ENCODE assay signal across 19 cellular contexts in genomic region chr5:94771742-94772141, GRCh38.
"Had no signal": no experiment of that assay in that cellular context is flagged by ENCODE, and none has a peak within 500 bp of the region (broad histone marks: within the 10 kb centered on the region; RNA-seq: fewer than 3 reads in every experiment).

No MANE protein-coding gene starts in this region.

- H3K27ac Mint-ChIP-seq: activated B cell treated with CpG ODN at 0.5 μM for 24 hours; activated CD4-positive, alpha-beta memory T cell treated with anti-CD3 and anti-CD28 coated beads for 36 hours; activated naive CD4-positive, alpha-beta T cell treated with anti-CD3 and anti-CD28 coated beads, Interleukin-2, amount 50 U/mL, for 72 hours; activated T-helper 1 cell treated with anti-CD3 and anti-CD28 coated beads, Interleukin-12 subunit alpha, Interleukin-12 subunit beta, Interleukin-2, Interleukin-4 antibody, amounts not matched to agents 30 ng/mL and 10 ng/mL and 1 ng/mL, durations not matched to agents 14 hours and 24 hours and 36 hours; nephron; stimulated activated effector memory CD8-positive, alpha-beta T cell treated with anti-CD3 and anti-CD28 coated beads, Interleukin-12 subunit alpha, Interleukin-12 subunit beta, amount 100 ng/mL, for 72 hours; type B pancreatic cell had no signal

- H3K4me3 ChIP-seq: cardiac muscle cell, dorsolateral prefrontal cortex, left lung, sigmoid colon, testis had no signal

- H3K4me3 Mint-ChIP-seq: activated B cell treated with CpG ODN at 0.5 μM for 24 hours; activated CD4-positive, alpha-beta memory T cell treated with anti-CD3 and anti-CD28 coated beads for 36 hours; activated T-helper 1 cell treated with anti-CD3 and anti-CD28 coated beads, Interleukin-12 subunit alpha, Interleukin-12 subunit beta, Interleukin-2, Interleukin-4 antibody, amounts not matched to agents 30 ng/mL and 10 ng/mL and 1 ng/mL, durations not matched to agents 14 hours and 24 hours and 36 hours; nephron; stimulated activated effector memory CD8-positive, alpha-beta T cell treated with anti-CD3 and anti-CD28 coated beads, Interleukin-12 subunit alpha, Interleukin-12 subunit beta, amount 100 ng/mL, for 72 hours; type B pancreatic cell had no signal

- H3K27me3 ChIP-seq: cardiac muscle cell, dorsolateral prefrontal cortex, left lung, sigmoid colon, testis had no signal

- H3K4me1 ChIP-seq: left lung, sigmoid colon, testis had no signal

- H3K27ac ChIP-seq: cardiac muscle cell, dorsolateral prefrontal cortex, left lung, sigmoid colon, testis had no signal

- H3K4me1 Mint-ChIP-seq: activated B cell treated with CpG ODN at 0.5 μM for 24 hours; nephron; stimulated activated effector memory CD8-positive, alpha-beta T cell treated with anti-CD3 and anti-CD28 coated beads, Interleukin-12 subunit alpha, Interleukin-12 subunit beta, amount 100 ng/mL, for 72 hours had no signal

- ATAC-seq: activated naive CD4-positive, alpha-beta T cell treated with anti-CD3 and anti-CD28 coated beads, Interleukin-2, amount 50 U/mL, for 72 hours; left lung; stimulated activated effector memory CD8-positive, alpha-beta T cell treated with anti-CD3 and anti-CD28 coated beads, Interleukin-12 subunit alpha, Interleukin-12 subunit beta, amount 100 ng/mL, for 72 hours had no signal

- H3K36me3 Mint-ChIP-seq: stimulated activated effector memory CD8-positive, alpha-beta T cell treated with anti-CD3 and anti-CD28 coated beads, Interleukin-12 subunit alpha, Interleukin-12 subunit beta, amount 100 ng/mL, for 72 hours had no signal

- DNase-seq: activated B cell treated with CpG ODN at 0.5 μM for 24 hours; activated CD4-positive, alpha-beta memory T cell treated with anti-CD3 and anti-CD28 coated beads for 36 hours; activated CD4-positive, alpha-beta T cell treated with anti-CD3 and anti-CD28 coated beads for 4 hours; activated gamma-delta T cell treated with Interleukin-2 at 50 U/mL for 16 hours; activated T-cell treated with anti-CD3 and anti-CD28 coated beads for 4 hours; dorsolateral prefrontal cortex; erythroblast; foreskin melanocyte; left lung; midbrain; sigmoid colon; stimulated activated CD4-positive, alpha-beta T cell treated with anti-CD3 and anti-CD28 coated beads, Interleukin-4, amount 100 ng/mL, for 24 hours; testis had no signal

- H3K9me3 ChIP-seq: left lung, sigmoid colon, testis had no signal

- H3K9me3 Mint-ChIP-seq: nephron; stimulated activated effector memory CD8-positive, alpha-beta T cell treated with anti-CD3 and anti-CD28 coated beads, Interleukin-12 subunit alpha, Interleukin-12 subunit beta, amount 100 ng/mL, for 72 hours had no signal

- H3K27me3 Mint-ChIP-seq: type B pancreatic cell had no signal

- H3K36me3 ChIP-seq: cardiac muscle cell, left lung, sigmoid colon had no signal
